24 cellular contexts compared by ENCODE assay signal in genomic region chr2:2558476-2558875, GRCh38.
DNase-seq lines count a peak whose midpoint lies in the region; ATAC-seq lines count a peak whose summit lies in the region.
"Had no signal": no experiment of that assay in that cellular context is flagged by ENCODE, and none has a peak within 500 bp of the region (broad histone marks: within the 10 kb centered on the region; RNA-seq: fewer than 3 reads in every experiment).

No MANE protein-coding gene starts in this region.

- no peak overlapping the region for H3K4me3 Mint-ChIP-seq in stimulated activated naive CD8-positive, alpha-beta T cell treated with anti-CD3 and anti-CD28 coated beads, Interleukin-15, amount 100 ng/mL, for 72 hours
- no peak overlapping the region for H3K4me3 Mint-ChIP-seq in activated naive CD4-positive, alpha-beta T cell treated with anti-CD3 and anti-CD28 coated beads for 36 hours
- H3K4me3 Mint-ChIP-seq: CD14-positive monocyte; CD4-positive, alpha-beta memory T cell; CD4-positive, CD25-positive, alpha-beta regulatory T cell; CD8-positive, alpha-beta memory T cell had no signal

- CTCF ChIA-PET in activated naive CD4-positive, alpha-beta T cell treated with anti-CD3 and anti-CD28 coated beads for 36 hours (lab: Charles Lee), result no interaction called here

- peak overlapping the region; percentile 38 to 43 for H3K27ac Mint-ChIP-seq in stimulated activated naive CD8-positive, alpha-beta T cell treated with anti-CD3 and anti-CD28 coated beads, Interleukin-15, amount 100 ng/mL, for 72 hours
- H3K27ac Mint-ChIP-seq in activated naive CD4-positive, alpha-beta T cell treated with anti-CD3 and anti-CD28 coated beads for 36 hours, result no peak overlapping the region
- H3K27ac Mint-ChIP-seq: CD14-positive monocyte; CD4-positive, alpha-beta memory T cell; CD4-positive, CD25-positive, alpha-beta regulatory T cell had no signal

- intact Hi-C loops in posterior vena cava (cut with DNase I), result no loop called here
- intact Hi-C loops in activated naive CD4-positive, alpha-beta T cell treated with anti-CD3 and anti-CD28 coated beads for 36 hours (cut with micrococcal nuclease), result no loop called here

- H3K27me3 Mint-ChIP-seq in stimulated activated naive CD8-positive, alpha-beta T cell treated with anti-CD3 and anti-CD28 coated beads, Interleukin-15, amount 100 ng/mL, for 72 hours, result peaks cover 7% of the 10 kb centered on the region
- no peaks in the 10 kb centered on the region for H3K27me3 Mint-ChIP-seq in activated naive CD4-positive, alpha-beta T cell treated with anti-CD3 and anti-CD28 coated beads for 36 hours (ENCODE audit: low read depth)
- H3K27me3 Mint-ChIP-seq: CD4-positive, CD25-positive, alpha-beta regulatory T cell had no signal

- no peaks in the 10 kb centered on the region for H3K36me3 Mint-ChIP-seq in activated naive CD4-positive, alpha-beta T cell treated with anti-CD3 and anti-CD28 coated beads for 36 hours (ENCODE audit: low read depth)
- H3K36me3 Mint-ChIP-seq: CD14-positive monocyte; CD4-positive, alpha-beta memory T cell; CD4-positive, CD25-positive, alpha-beta regulatory T cell had no signal

- peaks cover 4 to 9% of the 10 kb centered on the region in 2 donors for H3K9me3 Mint-ChIP-seq in stimulated activated naive CD8-positive, alpha-beta T cell treated with anti-CD3 and anti-CD28 coated beads, Interleukin-15, amount 100 ng/mL, for 72 hours
- H3K9me3 Mint-ChIP-seq in activated naive CD4-positive, alpha-beta T cell treated with anti-CD3 and anti-CD28 coated beads for 36 hours, result peaks cover 7% of the 10 kb centered on the region

- no peak for ATAC-seq in stimulated activated naive CD8-positive, alpha-beta T cell treated with anti-CD3 and anti-CD28 coated beads, Interleukin-15, amount 100 ng/mL, for 72 hours
- ATAC-seq in stimulated activated naive CD8-positive, alpha-beta T cell treated with anti-CD3 and anti-CD28 coated beads, Interleukin-15, Interleukin-2, amounts not matched to agents 100 U/mL and 50 U/mL, for 24 hours, result no peak
- no peak for ATAC-seq in GM18907 (IDR thresholded peaks at IDR 0.05; ENCODE audit: unreplicated experiment)
- ATAC-seq: GM12878 had no signal

- DNase-seq in stimulated activated naive CD8-positive, alpha-beta T cell treated with anti-CD3 and anti-CD28 coated beads, Interleukin-15, amount 100 ng/mL, for 72 hours, result no peak
- no peak for DNase-seq in stimulated activated naive CD8-positive, alpha-beta T cell treated with anti-CD3 and anti-CD28 coated beads, Interleukin-15, Interleukin-2, amounts not matched to agents 100 U/mL and 50 U/mL, for 24 hours
- DNase-seq in mesenteric fat pad (ENCODE audit: low spot score), result peak; percentile 53
- DNase-seq in posterior vena cava (ENCODE audit: low spot score), result peak; percentile 42
- DNase-seq in activated naive CD4-positive, alpha-beta T cell treated with anti-CD3 and anti-CD28 coated beads for 36 hours, result no peak
- no peak for DNase-seq in LoVo (ENCODE audit: low spot score)
- DNase-seq: 8988T; ACHN; BE2C; C1 segment of cervical spinal cord; CD4-positive, alpha-beta memory T cell; CD4-positive, CD25-positive, alpha-beta regulatory T cell; CD8-positive, alpha-beta memory T cell; COR-L47; DMS 273 treated with DMSO at 0.1 percent for 48 hours; DMS153; DMS53; DMS79; DND-41; EL; GDM1 had no signal

- H3K4me1 Mint-ChIP-seq in stimulated activated naive CD8-positive, alpha-beta T cell treated with anti-CD3 and anti-CD28 coated beads, Interleukin-15, amount 100 ng/mL, for 72 hours, result peaks cover 17% of the 10 kb centered on the region
- H3K4me1 Mint-ChIP-seq in activated naive CD4-positive, alpha-beta T cell treated with anti-CD3 and anti-CD28 coated beads for 36 hours (ENCODE audit: low read depth), result peaks cover 8% of the 10 kb centered on the region
- H3K4me1 Mint-ChIP-seq: CD14-positive monocyte; CD4-positive, alpha-beta memory T cell; CD8-positive, alpha-beta memory T cell had no signal

Comparison
In these comparisons a context has a peak if more than half of its experiments do, and no peak if none do; other contexts are left out.
1. DNase-seq: peak in mesenteric fat pad (single experiment) and posterior vena cava (single experiment); none in stimulated activated naive CD8-positive, alpha-beta T cell treated with anti-CD3 and anti-CD28 coated beads, Interleukin-15, amount 100 ng/mL, for 72 hours (0 of 2), stimulated activated naive CD8-positive, alpha-beta T cell treated with anti-CD3 and anti-CD28 coated beads, Interleukin-15, Interleukin-2, amounts not matched to agents 100 U/mL and 50 U/mL, for 24 hours (single experiment), activated naive CD4-positive, alpha-beta T cell treated with anti-CD3 and anti-CD28 coated beads for 36 hours (single experiment) and LoVo (single experiment).